ENCODE assay signal across 10 cellular contexts in the genomic region with DNA sequence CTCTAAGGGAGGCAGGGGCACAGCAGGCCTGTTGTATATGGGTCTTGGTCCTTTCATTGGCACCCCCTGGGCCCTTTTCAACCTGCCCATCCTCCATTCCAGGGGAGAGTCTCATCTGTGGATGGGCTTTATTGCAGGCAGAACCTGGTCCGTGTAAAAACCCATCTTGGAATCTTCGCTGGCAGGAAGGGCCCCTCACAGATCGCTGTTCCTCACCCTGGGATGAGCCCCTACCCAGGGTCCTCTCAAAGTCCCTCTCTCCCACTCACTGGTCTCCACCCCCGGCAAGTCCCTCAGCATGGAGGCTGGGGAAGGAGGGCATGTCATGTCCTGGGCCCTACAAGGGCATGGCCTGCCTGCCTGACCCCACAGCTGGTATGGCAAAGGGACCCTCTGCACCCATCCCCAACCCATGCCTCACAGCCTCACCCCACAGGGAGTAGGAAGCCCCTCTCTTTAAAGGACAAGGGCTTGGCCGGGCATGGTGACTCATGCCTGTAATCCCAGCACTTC. TPM values are rescaled to one million over a fixed set of nuclear protein-coding genes. Genes with fewer than 3 reads are reported as not detected.
DNase-seq lines count a peak whose midpoint lies in the region; ATAC-seq and TF ChIP-seq lines count a peak whose summit lies in the region.
"Had no signal": no experiment of that assay in that cellular context is flagged by ENCODE, and none has a peak within 500 bp of the region (broad histone marks: within the 10 kb centered on the region; RNA-seq: fewer than 3 reads in every experiment).

No MANE protein-coding gene starts in this region.

- no peak overlapping the region for H2AK5ac ChIP-seq in trophoblast cell (ENCODE audit: low read length)

- H3K27me3 Mint-ChIP-seq in GM23338 (ENCODE audit: insufficient read depth, low read depth, poor library complexity) = peaks cover 4% of the 10 kb centered on the region

- peaks cover 6% of the 10 kb centered on the region for H3K9me3 Mint-ChIP-seq in GM23338

- H2BK5ac ChIP-seq in trophoblast cell (ENCODE audit: low read depth, low read length, poor library complexity) = no peak overlapping the region

- H4K20me1 ChIP-seq in GM23338 (replicated peaks; ENCODE audit: insufficient read depth) (no peaks in the 10 kb centered on the region), OCI-LY3 (ENCODE audit: insufficient read depth, low read length) (no peaks in the 10 kb centered on the region)

- ATAC-seq in GM23338 (no peak; the same call in 2 of the 3 replicates), left colon (peak; percentile 17), psoas muscle (peak; percentile 16 to 53 (median 30)), GM19467 (IDR thresholded peaks at IDR 0.05; ENCODE audit: unreplicated experiment) (no peak)

- no peaks in the 10 kb centered on the region for H3F3A ChIP-seq in GM23338 (replicated peaks; ENCODE audit: low read depth)

- H3K14ac ChIP-seq in trophoblast cell (ENCODE audit: low read length) = no peak overlapping the region

- H3K4me1 ChIP-seq in GM23338 (ENCODE audit: insufficient read depth) = no peaks in the 10 kb centered on the region
- H3K4me1 ChIP-seq in OCI-LY3 (ENCODE audit: low read length) = no peaks in the 10 kb centered on the region
- H3K4me1 ChIP-seq in psoas muscle = peaks cover 6% of the 10 kb centered on the region
- H3K4me1 ChIP-seq in trophoblast cell (ENCODE audit: control insufficient read depth in 1 of 2, insufficient read depth in 2 of 2, low read length in 2 of 2) = no peaks in the 10 kb centered on the region
- H3K4me1 ChIP-seq: HAP-1 had no signal

- no peak overlapping the region for H2BK12ac ChIP-seq in trophoblast cell (ENCODE audit: low read length)

- H3K9me2 ChIP-seq in GM23338 (ENCODE audit: insufficient read depth) = no peaks in the 10 kb centered on the region

- H3K79me2 ChIP-seq in GM23338 (replicated peaks; ENCODE audit: insufficient read depth) = no peaks in the 10 kb centered on the region
- H3K79me2 ChIP-seq in OCI-LY3 (ENCODE audit: low read length) = no peaks in the 10 kb centered on the region
- H3K79me2 ChIP-seq in trophoblast cell (ENCODE audit: control insufficient read depth, insufficient read depth, low read length, poor library complexity) = no peaks in the 10 kb centered on the region

- H3K27ac ChIP-seq in GM23338 (ENCODE audit: low read depth) (no peak overlapping the region), OCI-LY3 (ENCODE audit: low read length) (no peak overlapping the region), psoas muscle (no peak overlapping the region), trophoblast cell (ENCODE audit: low read depth, low read length) (no peak overlapping the region)

- H3K36me3 Mint-ChIP-seq in GM23338 (ENCODE audit: low read depth) = no peaks in the 10 kb centered on the region

- H3K36me3 ChIP-seq in GM23338 (ENCODE audit: insufficient read depth) = no peaks in the 10 kb centered on the region
- no peaks in the 10 kb centered on the region for H3K36me3 ChIP-seq in OCI-LY3 (replicated peaks; ENCODE audit: low read depth, low read length)
- H3K36me3 ChIP-seq in psoas muscle (ENCODE audit: insufficient read depth in 1 of 2, low read depth in 1 of 2) = no peaks in the 10 kb centered on the region
- H3K36me3 ChIP-seq in trophoblast cell (ENCODE audit: control insufficient read depth in 1 of 2, insufficient read depth in 2 of 2, low read length in 2 of 2) = no peaks in the 10 kb centered on the region
- H3K36me3 ChIP-seq: HAP-1 had no signal

- H3K4ac ChIP-seq in trophoblast cell (ENCODE audit: low read depth, low read length) = no peak overlapping the region

- H4K8ac ChIP-seq in trophoblast cell (ENCODE audit: low read depth, low read length) = no peak overlapping the region

- TF ChIP-seq CTCF in GM23338 (conservative IDR thresholded peaks at IDR 0.05; ENCODE audit: low read depth in 2 of 2) (no peak), OCI-LY3 (IDR thresholded peaks at IDR 0.05; ENCODE audit: low read depth, low read length) (no peak), psoas muscle (IDR thresholded peaks at IDR 0.05) (no peak)

- no peak for DNase-seq in GM23338 (ENCODE audit: low spot score)
- DNase-seq in left colon = no peak
- DNase-seq in psoas muscle = no peak
- DNase-seq in trophoblast cell = no peak
- DNase-seq in activated naive CD4-positive, alpha-beta T cell treated with Interleukin-2 at 50 U/mL for 16 hours = no peak
- DNase-seq: SIG-M5 had no signal

- H3K9ac ChIP-seq in OCI-LY3 (ENCODE audit: low read length) = no peak overlapping the region
- H3K9ac ChIP-seq in trophoblast cell (ENCODE audit: low read length) = no peak overlapping the region

- intact Hi-C loops in left colon (cut with DNase I, micrococcal nuclease) = no loop called here
- intact Hi-C loops in psoas muscle (cut with DNase I) = loop anchor here (1.0 to 5.0 kb wide), 2 partner anchors 57 to 58 kb away; a partner anchor contains a TSS

- H3K18ac ChIP-seq in trophoblast cell (ENCODE audit: low read length) = no peak overlapping the region

- H3K4me3 Mint-ChIP-seq in GM23338 = no peak overlapping the region

- H3K27me3 ChIP-seq in GM23338 (ENCODE audit: insufficient read depth) (0 out of 2 replicates have a peak, but pooled peaks cover 3% of the 10 kb centered on the region), OCI-LY3 (ENCODE audit: low read depth, low read length) (0 out of 2 replicates have a peak, but pooled peaks cover 4% of the 10 kb centered on the region), psoas muscle (ENCODE audit: insufficient read depth in 3 of 3, low read length in 2 of 3) (no peaks in the 10 kb centered on the region), trophoblast cell (ENCODE audit: insufficient read depth, low read length) (no peaks in the 10 kb centered on the region)

- H3K4me2 ChIP-seq in GM23338 (no peak overlapping the region), OCI-LY3 (ENCODE audit: low read length) (peak overlapping the region; percentile 24; the same call in 1 of the 2 replicates), trophoblast cell (ENCODE audit: low read length) (no peak overlapping the region)

- WGBS in psoas muscle, 3 donors = 62 to 78% (median 69%) methylated on average over 5 of the region's 5 CpGs
- no CpG with 5 or more reads among the region's 5 CpGs for WGBS in trophoblast cell (ENCODE audit: extremely low coverage, insufficient coverage, insufficient read length)

- no peaks in the 10 kb centered on the region for H3K79me1 ChIP-seq in trophoblast cell (ENCODE audit: low read length)

- H3K4me3 ChIP-seq in GM23338 (no peak overlapping the region), OCI-LY3 (ENCODE audit: low read length) (no peak overlapping the region), psoas muscle (no peak overlapping the region), trophoblast cell (ENCODE audit: low read depth, low read length) (no peak overlapping the region)
- H3K4me3 ChIP-seq: HAP-1 had no signal

- H2BK120ac ChIP-seq in trophoblast cell (ENCODE audit: insufficient read depth, low read length, poor library complexity) = no peak overlapping the region

- peaks cover under 1% of the 10 kb centered on the region; the same call in 1 of the 3 replicates for H3K4me1 Mint-ChIP-seq in GM23338

- H4K91ac ChIP-seq in trophoblast cell (ENCODE audit: low read depth, low read length) = no peak overlapping the region

- no peaks in the 10 kb centered on the region for H3K9me3 ChIP-seq in OCI-LY3 (ENCODE audit: insufficient read depth, low read length)
- H3K9me3 ChIP-seq in psoas muscle = no peaks in the 10 kb centered on the region
- H3K9me3 ChIP-seq in trophoblast cell (ENCODE audit: insufficient read depth, low read depth, low read length) = peaks cover 2% of the 10 kb centered on the region
- H3K9me3 ChIP-seq: HAP-1 had no signal

- no peak overlapping the region for H4K12ac ChIP-seq in trophoblast cell (ENCODE audit: low read depth, low read length)

- H3K27ac Mint-ChIP-seq in GM23338 = no peak overlapping the region

- H3K23ac ChIP-seq in trophoblast cell (ENCODE audit: low read length) = no peak overlapping the region

- peak overlapping the region; percentile 91 for H2AFZ ChIP-seq in GM23338
- H2AFZ ChIP-seq in OCI-LY3 (ENCODE audit: low read depth, low read length) = no peak overlapping the region
- no peak overlapping the region for H2AFZ ChIP-seq in trophoblast cell (ENCODE audit: insufficient read depth, low read length, poor library complexity)

TF ChIP-seq in GM23338, 12 proteins besides CTCF, POLR2A, EP300 and RAD21 (continues in another document):
- TF ChIP-seq STAT1 (IDR thresholded peaks at IDR 0.05; ENCODE audit: unreplicated experiment) = no peak
- TF ChIP-seq POLR2AphosphoS5 (IDR thresholded peaks at IDR 0.05; ENCODE audit: low read depth) = no peak
- no peak for TF ChIP-seq EZH2phosphoT487 (IDR thresholded peaks at IDR 0.05; ENCODE audit: unreplicated experiment)
- TF ChIP-seq CREB1 (CRISPR knock-in tag; IDR thresholded peaks at IDR 0.05; ENCODE audit: low read depth) = no peak
- no peak for TF ChIP-seq JUNB (IDR thresholded peaks at IDR 0.05; ENCODE audit: unreplicated experiment)
- no peak for TF ChIP-seq NANOG (IDR thresholded peaks at IDR 0.05; ENCODE audit: borderline replicate concordance)

RNA-seq across cellular contexts. Expression of a gene that starts 13.3 kb away (rescaled TPM):
- 1.7 and 2.5 TPM in 2 replicates for total RNA-seq in GM23338 (2014; rRNA removed; shearing (Covaris generic))
- polyA plus RNA-seq in GM23338 (2016; fragmentation: Nextera tagmentation; extraction: Ambion mirVana) = 13.6 and 16.4 TPM in 2 replicates
- 100 to 1,000 TPM in 1 of 2 donors, 10 to 100 TPM in 1; 61.3 to 138 TPM for total RNA-seq in left colon
- total RNA-seq in psoas muscle = 1 to 10 TPM; 1.0 to 2.0 (median 1.8) TPM
- 1 to 10 TPM; 1.2 to 2.5 (median 1.2) TPM for polyA plus RNA-seq in psoas muscle
- polyA plus RNA-seq in trophoblast cell (2013) = 0.16 and 0.21 TPM in 2 replicates

RNA-seq across cellular contexts. Expression of a gene that starts 23.2 kb away (rescaled TPM):
- 3.0 and 3.6 TPM in 2 replicates for total RNA-seq in GM23338 (2014; rRNA removed; shearing (Covaris generic))
- polyA plus RNA-seq in GM23338 (2016; fragmentation: Nextera tagmentation; extraction: Ambion mirVana) = 0.66 and 1.1 TPM in 2 replicates
- under 1 TPM; 0.09 to 0.39 TPM for total RNA-seq in left colon
- 1 to 10 TPM in 1 of 4 donors, under 1 TPM in 3; 0.25 to 1.2 (median 0.56) TPM for total RNA-seq in psoas muscle
- under 1 TPM; 0.05 to 0.74 (median 0.08) TPM for polyA plus RNA-seq in psoas muscle
- polyA plus RNA-seq in trophoblast cell (2013) = 0.01 and 0.03 TPM in 2 replicates
- polyA plus RNA-seq: BJ had no signal

RNA-seq across cellular contexts. Expression of a gene that starts 57.7 kb away (rescaled TPM):
- 34.5 and 42.7 TPM in 2 replicates for total RNA-seq in GM23338 (2014; rRNA removed; shearing (Covaris generic))
- polyA plus RNA-seq in GM23338 (2016; fragmentation: Nextera tagmentation; extraction: Ambion mirVana) (18.3 and 20.8 TPM in 2 replicates), psoas muscle (100 to 1,000 TPM; 218 to 506 (median 276) TPM)
- total RNA-seq in left colon (100 to 1,000 TPM in 1 of 2 donors, 10 to 100 TPM in 1; 95.6 to 127 TPM), psoas muscle (100 to 1,000 TPM; 219 to 416 (median 390) TPM)
- polyA plus RNA-seq in trophoblast cell (2013) = 21.6 and 21.9 TPM in 2 replicates

Comparison
In these comparisons a context has a peak if more than half of its experiments do, and no peak if none do; other contexts are left out.
1. ATAC-seq: peak in left colon (single experiment) and psoas muscle (4 of 4); none in GM23338 (single experiment) and GM19467 (single experiment).
2. RNA of a gene that starts 13.3 kb away (total RNA-seq): 61.3 to 138 TPM in left colon; 1.7 to 2.5 TPM in GM23338 and 1.0 to 2.0 TPM in psoas muscle; every median in the first group is over 10 times any median in the second.
3. intact Hi-C loops: an anchor here in psoas muscle (1.0 to 5.0 kb wide); none called in left colon.